Comparison of ENCODE assay signal across 8 cellular contexts in genomic region chr19:8506402-8506957, GRCh38. TPM values are rescaled to one million over a fixed set of nuclear protein-coding genes. Genes with fewer than 3 reads are reported as not detected.
DNase-seq lines count a peak whose midpoint lies in the region; ATAC-seq, FAIRE-seq and TF ChIP-seq lines count a peak whose summit lies in the region.

No MANE protein-coding gene starts in this region.

- peak; percentile 4 for DNase-seq in DMS53 treated with DMSO at 0.1 percent for 48 hours (lab: John Stamatoyannopoulos, UW; ENCODE audit: unreplicated experiment)
- DNase-seq in NCI-H1092 treated with DMSO at 0.1 percent for 48 hours (lab: John Stamatoyannopoulos, UW), result peak; percentile 47
- no peak for DNase-seq in choroid plexus epithelial cell (ENCODE audit: low read depth)
- no peak for DNase-seq in naive B cell
- DNase-seq in D721Med (ENCODE audit: insufficient read length, low spot score), result no peak

- no peak for TF ChIP-seq CTCF in choroid plexus epithelial cell (conservative IDR thresholded peaks at IDR 0.05; ENCODE audit: low read depth, low read length)
- TF ChIP-seq CTCF in D721Med (IDR thresholded peaks at IDR 0.05; ENCODE audit: insufficient read depth, missing control alignments), result no peak

- H3K4me3 Mint-ChIP-seq in naive B cell, result peak overlapping the region; percentile 85 to 96 (median 94)

- FAIRE-seq in D721Med (lab: Jason Lieb, UNC), result no peak

- H3K9me3 Mint-ChIP-seq in naive B cell, result no peaks in the 10 kb centered on the region

- H3K36me3 Mint-ChIP-seq in naive B cell, result no peaks in the 10 kb centered on the region

- ATAC-seq in naive B cell (ENCODE audit: low read depth in 2 of 2) (no peak), GM19351 (IDR thresholded peaks at IDR 0.05; ENCODE audit: unreplicated experiment) (no peak), GM19395 (IDR thresholded peaks at IDR 0.05; ENCODE audit: unreplicated experiment) (no peak), HG02981 (IDR thresholded peaks at IDR 0.05; ENCODE audit: unreplicated experiment) (no peak)

- H3K4me3 ChIP-seq in choroid plexus epithelial cell (ENCODE audit: low read depth, low read length), result peak overlapping the region; percentile 61

- peak overlapping the region in 1 of 6 donors; percentile 76 for H3K27ac Mint-ChIP-seq in naive B cell

- H3K27me3 Mint-ChIP-seq in naive B cell, result peaks cover 0 to 10% (median 8%) of the 10 kb centered on the region in 3 donors

- peaks cover 12 to 20% (median 17%) of the 10 kb centered on the region in 3 donors for H3K4me1 Mint-ChIP-seq in naive B cell

RNA-seq across cellular contexts. Expression of gene PRAM1, which starts 4.0 kb away (rescaled TPM):
- polyA plus RNA-seq in naive B cell (ENCODE audit: low read depth in 6 of 6), result under 1 TPM in 2 of 6 donors, not detected in 4; 0.26 to 0.27 TPM

RNA-seq across cellular contexts. Expression of gene ZNF414, which starts 7.5 kb away (rescaled TPM):
- 10 to 100 TPM in 4 of 6 donors, 1 to 10 TPM in 2; 7.4 to 25.5 (median 11.7) TPM for polyA plus RNA-seq in naive B cell (ENCODE audit: low read depth in 6 of 6)

Comparison
In these comparisons a context has a peak if more than half of its experiments do, and no peak if none do; other contexts are left out.
1. DNase-seq: peak in DMS53 treated with DMSO at 0.1 percent for 48 hours (single experiment) and NCI-H1092 treated with DMSO at 0.1 percent for 48 hours (single experiment); none in choroid plexus epithelial cell (single experiment), naive B cell (single experiment) and D721Med (single experiment).